ENCODE assay signal across 8 cellular contexts in genomic region chr1:243255791-243256512, GRCh38. TPM values are rescaled to one million over a fixed set of nuclear protein-coding genes. Genes with fewer than 3 reads are reported as not detected.
A peak's percentile ranks its signal among the peaks of the same experiment; 100 is the strongest.
DNase-seq lines count a peak whose midpoint lies in the region; ATAC-seq and TF ChIP-seq lines count a peak whose summit lies in the region.

Gene SDCCAG8 (plus strand): TSS chr1:243256041. CDS start chr1:243256174, 133 bp downstream.

- peak; percentile 100 for DNase-seq in DMS153 (lab: John Stamatoyannopoulos, UW)
- DNase-seq in Jurkat, Clone E6-1 (ENCODE audit: low read depth, low spot score): peak; percentile 99
- peak; percentile 96 to 98 for DNase-seq in PC-9
- DNase-seq in activated T-cell treated with anti-CD3 and anti-CD28 coated beads, Interleukin-2, amount 50 U/mL, for 1 hour: peak; percentile 90
- peak; percentile 97 for DNase-seq in epithelial cell of proximal tubule (ENCODE audit: low read depth)
- peak; percentile 99 for DNase-seq in mucosa of gallbladder (ENCODE audit: low spot score)
- peak; percentile 84 to 90 for DNase-seq in stimulated activated CD8-positive, alpha-beta memory T cell treated with anti-CD3 and anti-CD28 coated beads, Interleukin-4, amount 100 ng/mL, for 4 hours (ENCODE audit: low read depth in 2 of 2, low spot score in 1 of 2)

- peaks cover 37% of the 10 kb centered on the region for H3K4me1 ChIP-seq in PC-9 (replicated peaks; ENCODE audit: insufficient read depth)

- H3K4me3 ChIP-seq in Jurkat, Clone E6-1 (ENCODE audit: low read length): peak within 1 kb of the TSS; percentile 63
- peak within 1 kb of the TSS; percentile 76 for H3K4me3 ChIP-seq in PC-9
- peak within 1 kb of the TSS; percentile 86 for H3K4me3 ChIP-seq in epithelial cell of proximal tubule (ENCODE audit: low read depth, low read length)

- peak within 1 kb of the TSS; percentile 90 for H2AFZ ChIP-seq in PC-9

- peak within 1 kb of the TSS; percentile 45 for H3K27ac ChIP-seq in PC-9

- no peaks in the 10 kb centered on the region for H3K9me2 ChIP-seq in PC-9 (ENCODE audit: insufficient read depth)

- intact Hi-C loops in PC-9 (cut with micrococcal nuclease; ENCODE audit: unreplicated experiment): loop anchor here (1.0 to 10.0 kb wide), 3 partner anchors 12 to 1399 kb away; partner anchors contain the start of genes ADSS2 and DESI2

- no peaks in the 10 kb centered on the region for H3K27me3 ChIP-seq in PC-9 (ENCODE audit: insufficient read depth, low read depth)

- peaks cover 3% of the 10 kb centered on the region; the same call in 1 of the 2 replicates for H4K20me1 ChIP-seq in PC-9 (ENCODE audit: insufficient read depth)

- POLR2A ChIA-PET in PC-9 (lab: Charles Lee; ENCODE audit: unreplicated experiment): interaction anchor here (0.5 to 0.6 kb wide), 2 partner anchors 792 to 1261 kb away, joined by 3 to 4 read pairs; no protein-coding TSS in a partner anchor

- no peaks in the 10 kb centered on the region for H3K9me3 ChIP-seq in PC-9 (ENCODE audit: insufficient read depth, low read depth)

- ATAC-seq in GM21619 (IDR thresholded peaks at IDR 0.05; ENCODE audit: unreplicated experiment): peak; percentile 69

- no peak for TF ChIP-seq CTCF in PC-9 (conservative IDR thresholded peaks at IDR 0.05)
- TF ChIP-seq CTCF in epithelial cell of proximal tubule (conservative IDR thresholded peaks at IDR 0.05; ENCODE audit: low read depth, low read length): no peak

- H3K36me3 ChIP-seq in PC-9 (ENCODE audit: low read depth): no peaks in the 10 kb centered on the region

- TSS peak; percentile 49 for BruUV-seq in PC-9 (replicated peaks; lab: Mats Ljungman, UMichigan)

- H3F3A ChIP-seq in PC-9 (ENCODE audit: insufficient read depth, low read depth): no peaks in the 10 kb centered on the region

- H3K4me2 ChIP-seq in PC-9: peak within 1 kb of the TSS; percentile 100

- H3K79me2 ChIP-seq in PC-9 (ENCODE audit: low read depth): peaks cover 73% of the 10 kb centered on the region

- CTCF ChIA-PET in PC-9 (lab: Charles Lee): no interaction called here

RNA-seq across cellular contexts. Expression of gene SDCCAG8, which starts in this region (rescaled TPM):
- 27.6 TPM for polyA plus RNA-seq in Jurkat, Clone E6-1 (2012; ENCODE audit: insufficient read depth, insufficient read length)
- total RNA-seq in PC-9 (2021) (20.7 and 22.7 TPM in 2 replicates), epithelial cell of proximal tubule (22.0 and 86.9 TPM in 2 replicates), mucosa of gallbladder (46.1 TPM)

Comparison
In these comparisons a context has a peak if more than half of its experiments do, and no peak if none do; other contexts are left out.
1. Peak in every context shown above with its lines: DNase-seq, ATAC-seq, H3K4me3 ChIP-seq and H3K27ac ChIP-seq.